22 cellular contexts compared by ENCODE assay signal in genomic region chr11:1456166-1456565, GRCh38.
"Had no signal": no experiment of that assay in that cellular context is flagged by ENCODE, and none has a peak within 500 bp of the region (broad histone marks: within the 10 kb centered on the region; RNA-seq: fewer than 3 reads in every experiment).

No MANE protein-coding gene starts in this region.

- ATAC-seq: left lobe of liver; natural killer cell treated with Interleukin-12 subunit alpha and Interleukin-12 subunit beta and Interleukin-15 and Interleukin-18, amount 100 ng/mL, for 72 hours; sciatic nerve; stimulated activated memory B cell treated with anti-CD40 and anti-IgM and Interleukin-4, amounts not matched to agents 10 μg/mL and 1 μg/mL and 100 μg/mL, for 72 hours; stimulated activated naive CD8-positive, alpha-beta T cell treated with anti-CD3 and anti-CD28 coated beads, Interleukin-15, Interleukin-2, amounts not matched to agents 100 U/mL and 50 U/mL, for 24 hours; upper lobe of right lung had no signal

- H3K79me2 ChIP-seq: parathyroid adenoma had no signal

- FAIRE-seq: endothelial cell of umbilical vein, kidney had no signal

- H2AFZ ChIP-seq: parathyroid adenoma had no signal

- H3K9ac ChIP-seq: parathyroid adenoma had no signal

- H3K27ac ChIP-seq: coronary artery, esophagus muscularis mucosa, parathyroid adenoma, thoracic aorta, upper lobe of right lung, uterus had no signal

- H3K9me3 ChIP-seq: esophagus muscularis mucosa, thoracic aorta, tibial nerve, upper lobe of right lung, uterus had no signal

- H3K4me1 ChIP-seq: parathyroid adenoma had no signal

- H3K4me3 ChIP-seq: coronary artery, esophagus muscularis mucosa, lung, thoracic aorta, tibial nerve, upper lobe of right lung, uterus had no signal

- H3K27me3 ChIP-seq: tibial nerve, uterus had no signal

- H3K36me3 ChIP-seq: thoracic aorta, tibial nerve, upper lobe of right lung, uterus had no signal

- DNase-seq: dermis blood vessel endothelial cell; effector memory CD4-positive, alpha-beta T cell; foreskin melanocyte; head of caudate nucleus; kidney; naive B cell; stimulated activated CD4-positive, alpha-beta T cell treated with anti-CD3 and anti-CD28 coated beads, Interleukin-2, amount 100 ng/mL, for 24 hours; stimulated activated CD4-positive, alpha-beta T cell treated with anti-CD3 and anti-CD28 coated beads, Interleukin-4, amount 100 ng/mL, for 24 hours; stimulated activated naive CD8-positive, alpha-beta T cell treated with anti-CD3 and anti-CD28 coated beads, Interleukin-15, Interleukin-2, amounts not matched to agents 100 U/mL and 50 U/mL, for 24 hours; upper lobe of right lung; uterus had no signal
